1 cellular context compared by ENCODE assay signal in the genomic region with DNA sequence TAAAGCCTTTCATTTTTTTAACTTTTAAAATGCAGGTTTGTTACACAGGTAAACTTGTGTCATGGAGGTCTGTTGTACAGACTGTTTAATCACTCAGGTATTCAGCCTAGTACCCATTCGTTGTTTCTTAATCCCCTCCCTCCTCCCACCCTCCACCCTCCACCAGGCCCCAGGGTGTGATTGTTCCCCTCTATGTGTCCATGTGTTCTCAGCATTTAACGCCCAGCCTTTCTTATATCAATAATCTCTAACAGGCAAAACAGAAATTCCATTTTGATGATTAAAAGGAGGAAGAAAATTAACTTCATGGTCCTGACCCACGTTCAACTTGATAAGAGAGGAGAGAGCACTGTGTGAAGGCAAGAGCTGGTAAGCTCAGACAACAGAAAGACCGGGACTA.
TF ChIP-seq lines count a peak whose summit lies in the region.

No MANE protein-coding gene starts in this region.

TF ChIP-seq in IMR-90, 13 proteins besides CTCF, POLR2A, EP300 and RAD21 (continued from another document):
- TF ChIP-seq, protein P1, sequence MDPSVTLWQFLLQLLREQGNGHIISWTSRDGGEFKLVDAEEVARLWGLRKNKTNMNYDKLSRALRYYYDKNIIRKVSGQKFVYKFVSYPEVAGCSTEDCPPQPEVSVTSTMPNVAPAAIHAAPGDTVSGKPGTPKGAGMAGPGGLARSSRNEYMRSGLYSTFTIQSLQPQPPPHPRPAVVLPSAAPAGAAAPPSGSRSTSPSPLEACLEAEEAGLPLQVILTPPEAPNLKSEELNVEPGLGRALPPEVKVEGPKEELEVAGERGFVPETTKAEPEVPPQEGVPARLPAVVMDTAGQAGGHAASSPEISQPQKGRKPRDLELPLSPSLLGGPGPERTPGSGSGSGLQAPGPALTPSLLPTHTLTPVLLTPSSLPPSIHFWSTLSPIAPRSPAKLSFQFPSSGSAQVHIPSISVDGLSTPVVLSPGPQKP (IDR thresholded peaks at IDR 0.05; ENCODE audit: borderline replicate concordance, low read depth, low read length), result no peak
- TF ChIP-seq NFE2L2 (IDR thresholded peaks at IDR 0.05; ENCODE audit: low read depth, low read length) (no peak), CEBPB (IDR thresholded peaks at IDR 0.05; ENCODE audit: low read depth, low read length) (no peak), USF2 (IDR thresholded peaks at IDR 0.05; ENCODE audit: low read depth, low read length) (no peak), CHD1 (IDR thresholded peaks at IDR 0.05; ENCODE audit: low read depth, low read length) (no peak)
TF ChIP-seq in IMR-90: peak in this region for 0.
